In the genomic region with DNA sequence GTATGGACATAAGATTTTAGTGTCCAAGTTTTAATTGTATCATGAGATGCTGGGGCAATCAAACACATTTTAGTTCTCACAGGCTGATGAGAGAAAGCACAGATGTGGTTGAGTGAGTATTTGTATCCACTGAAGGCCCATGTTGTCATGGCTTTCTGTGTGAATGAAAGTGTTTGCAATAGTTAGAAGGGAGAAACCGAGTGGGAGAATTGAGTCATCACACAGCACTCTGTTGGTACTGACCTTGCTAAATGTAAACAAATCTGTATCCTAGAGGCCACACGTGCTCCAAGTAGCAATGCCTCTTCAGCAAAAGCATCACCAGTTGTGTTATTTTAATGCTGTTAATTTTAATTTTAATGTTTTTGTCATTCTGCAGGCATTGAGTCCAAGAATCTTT, we compare ENCODE assay signal across 8 cellular contexts.
A peak's percentile ranks its signal among the peaks of the same experiment; 100 is the strongest.
DNase-seq lines count a peak whose midpoint lies in the region; ATAC-seq and TF ChIP-seq lines count a peak whose summit lies in the region.

No MANE protein-coding gene starts in this region.

- no peaks in the 10 kb centered on the region for H3K79me2 ChIP-seq in neural progenitor cell (ENCODE audit: low read depth)

- H3K27ac ChIP-seq in neural progenitor cell (no peak overlapping the region), psoas muscle (no peak overlapping the region)

- DNase-seq in AG10803 (ENCODE audit: low read depth) (peak; percentile 98), progenitor cell of endocrine pancreas (ENCODE audit: low spot score, unreplicated experiment) (no peak), neural progenitor cell (ENCODE audit: low spot score) (no peak), psoas muscle (no peak)
- no peak for DNase-seq in effector CD4-positive, alpha-beta T cell

- H3K4me3 ChIP-seq in AG10803 (ENCODE audit: low read length), result no peak overlapping the region
- no peak overlapping the region for H3K4me3 ChIP-seq in neural progenitor cell
- no peak overlapping the region for H3K4me3 ChIP-seq in psoas muscle

- H3K36me3 Mint-ChIP-seq in brain, result no peaks in the 10 kb centered on the region
- H3K36me3 Mint-ChIP-seq in progenitor cell of endocrine pancreas (ENCODE audit: insufficient read depth), result no peaks in the 10 kb centered on the region
- H3K36me3 Mint-ChIP-seq in neural progenitor cell, result no peaks in the 10 kb centered on the region

- no peaks in the 10 kb centered on the region for H3K4me1 ChIP-seq in neural progenitor cell
- H3K4me1 ChIP-seq in psoas muscle, result no peaks in the 10 kb centered on the region

- peaks cover 23% of the 10 kb centered on the region for H3K4me1 Mint-ChIP-seq in brain
- peaks cover 2% of the 10 kb centered on the region for H3K4me1 Mint-ChIP-seq in progenitor cell of endocrine pancreas (ENCODE audit: low read depth)
- H3K4me1 Mint-ChIP-seq in neural progenitor cell, result peaks cover 7% of the 10 kb centered on the region

- H2AFZ ChIP-seq in neural progenitor cell (replicated peaks), result no peak overlapping the region

- intact Hi-C loops in psoas muscle (cut with DNase I), result no loop called here

- no peaks in the 10 kb centered on the region for H3K9me3 ChIP-seq in neural progenitor cell (ENCODE audit: low read depth)
- H3K9me3 ChIP-seq in psoas muscle, result no peaks in the 10 kb centered on the region

- H3K36me3 ChIP-seq in neural progenitor cell (no peaks in the 10 kb centered on the region), psoas muscle (ENCODE audit: insufficient read depth in 1 of 2, low read depth in 1 of 2) (no peaks in the 10 kb centered on the region)

- WGBS in psoas muscle, 3 donors, result 22 to 36% (median 28%) methylated on average over 2 of the region's 2 CpGs

- ATAC-seq in GM19043 (IDR thresholded peaks at IDR 0.05; ENCODE audit: low read depth, unreplicated experiment) (peak; percentile 98), HG03097 (IDR thresholded peaks at IDR 0.05; ENCODE audit: low FRiP score, unreplicated experiment) (peak; percentile 93), psoas muscle (no peak)

- H4K20me1 ChIP-seq in neural progenitor cell (ENCODE audit: low read depth), result no peaks in the 10 kb centered on the region

- no peak overlapping the region for H3K4me2 ChIP-seq in neural progenitor cell

- H3K9me3 Mint-ChIP-seq in brain (peaks cover 0 to 7% (median 0%) of the 10 kb centered on the region in 5 experiments), progenitor cell of endocrine pancreas (ENCODE audit: low read depth) (peaks cover 4% of the 10 kb centered on the region), neural progenitor cell (no peaks in the 10 kb centered on the region)

- no peak overlapping the region for H3K9ac ChIP-seq in neural progenitor cell

- H3K27me3 Mint-ChIP-seq in brain (peaks cover 22% of the 10 kb centered on the region), progenitor cell of endocrine pancreas (peaks cover 22% of the 10 kb centered on the region), neural progenitor cell (ENCODE audit: insufficient read depth, low read depth) (peaks cover 6% of the 10 kb centered on the region)

- no peak for TF ChIP-seq CTCF in AG10803 (conservative IDR thresholded peaks at IDR 0.05; ENCODE audit: low read length)
- no peak for TF ChIP-seq CTCF in brain (conservative IDR thresholded peaks at IDR 0.05)
- no peak for TF ChIP-seq CTCF in progenitor cell of endocrine pancreas (IDR thresholded peaks at IDR 0.05; ENCODE audit: unreplicated experiment)
- no peak for TF ChIP-seq CTCF in neural progenitor cell (IDR thresholded peaks at IDR 0.05)
- no peak for TF ChIP-seq CTCF in psoas muscle (IDR thresholded peaks at IDR 0.05)

- H3K27ac Mint-ChIP-seq in brain (peak overlapping the region in 3 of 5 experiments; percentile 48 to 68 (median 61)), progenitor cell of endocrine pancreas (no peak overlapping the region), neural progenitor cell (no peak overlapping the region)

- H3K4me3 Mint-ChIP-seq in brain, result no peak overlapping the region
- H3K4me3 Mint-ChIP-seq in progenitor cell of endocrine pancreas (ENCODE audit: low read depth), result no peak overlapping the region
- no peak overlapping the region for H3K4me3 Mint-ChIP-seq in neural progenitor cell

- H3K27me3 ChIP-seq in neural progenitor cell (no peaks in the 10 kb centered on the region), psoas muscle (ENCODE audit: insufficient read depth in 3 of 3, low read length in 2 of 3) (no peaks in the 10 kb centered on the region)

- H3F3A ChIP-seq in neural progenitor cell (ENCODE audit: low read depth), result no peaks in the 10 kb centered on the region

Comparison
In these comparisons a context has a peak if more than half of its experiments do, and no peak if none do; other contexts are left out.
1. ATAC-seq: peak in GM19043 (single experiment) and HG03097 (single experiment); none in psoas muscle (0 of 4).
2. H3K27ac Mint-ChIP-seq: peak in brain (3 of 5); none in progenitor cell of endocrine pancreas (single experiment) and neural progenitor cell (single experiment).